Comparison of ENCODE assay signal across 8 cellular contexts in the genomic region with DNA sequence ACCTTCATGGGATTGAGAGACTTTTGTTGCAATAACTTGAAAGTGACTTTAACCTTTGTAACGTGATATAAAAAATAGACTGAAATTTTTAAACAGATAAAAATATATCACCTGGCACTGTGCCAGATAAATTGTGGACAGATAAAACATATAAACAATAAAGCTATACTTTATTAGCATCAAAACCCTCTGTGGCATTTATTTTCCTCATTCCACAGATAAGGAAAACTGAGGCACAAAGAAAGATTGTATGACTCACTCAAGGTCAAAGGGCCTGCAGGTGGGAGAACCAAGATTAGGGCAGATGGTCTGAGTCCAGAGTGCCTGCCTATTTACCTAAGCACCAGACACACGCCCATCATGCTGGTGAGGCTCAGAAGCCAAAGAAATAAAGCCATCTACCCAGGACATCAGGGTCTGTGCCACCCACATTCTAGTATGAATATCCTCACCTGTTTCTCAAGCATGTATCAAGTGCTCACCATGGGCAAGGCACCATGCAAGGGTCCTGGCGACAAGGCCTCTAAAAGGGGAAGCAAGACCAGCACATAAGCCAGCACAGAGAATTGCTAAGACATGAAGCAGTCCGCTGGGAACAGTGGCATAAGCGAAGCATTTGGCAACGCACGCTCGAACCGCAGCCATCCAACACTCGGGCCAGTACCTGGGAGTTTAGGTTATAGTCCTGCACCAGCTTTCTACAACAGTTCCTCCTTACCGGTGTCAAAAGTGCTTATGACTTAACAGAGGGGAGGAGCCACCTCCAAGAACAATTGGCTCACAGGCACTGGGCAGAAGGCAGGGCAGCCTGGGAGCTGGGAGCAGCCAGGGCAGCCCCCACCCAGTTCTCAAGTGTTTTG. TPM values are rescaled to one million over a fixed set of nuclear protein-coding genes. Genes with fewer than 3 reads are reported as not detected.
DNase-seq lines count a peak whose midpoint lies in the region; ATAC-seq, FAIRE-seq and TF ChIP-seq lines count a peak whose summit lies in the region.

No MANE protein-coding gene starts in this region.

- peaks cover 98% of the 10 kb centered on the region for H3K36me3 Mint-ChIP-seq in stimulated activated effector memory CD8-positive, alpha-beta T cell treated with anti-CD3 and anti-CD28 coated beads, Interleukin-12 subunit alpha, Interleukin-12 subunit beta, amount 100 ng/mL, for 72 hours

- H3K4me1 ChIP-seq in adrenal gland (replicated peaks in 1 of 2) = peaks cover 79 to 100% of the 10 kb centered on the region in 2 donors

- DNase-seq in GM12892 (ENCODE audit: insufficient read length) (no peak), NCI-H446 treated with DMSO at 0.1 percent for 48 hours (lab: John Stamatoyannopoulos, UW) (peak; percentile 59), adrenal gland (peak in 6 of 7 donors; percentile 43 to 74 (median 64)), amniotic stem cell (lab: John Stamatoyannopoulos, UW) (no peak), activated gamma-delta T cell treated with Interleukin-2 at 50 U/mL for 16 hours (no peak)
- no peak for DNase-seq in stimulated activated effector memory CD8-positive, alpha-beta T cell treated with anti-CD3 and anti-CD28 coated beads, Interleukin-12 subunit alpha, Interleukin-12 subunit beta, amount 100 ng/mL, for 72 hours (ENCODE audit: low spot score in 2 of 2)

- H3K27me3 ChIP-seq in adrenal gland = no peaks in the 10 kb centered on the region

- H3K9me3 Mint-ChIP-seq in stimulated activated effector memory CD8-positive, alpha-beta T cell treated with anti-CD3 and anti-CD28 coated beads, Interleukin-12 subunit alpha, Interleukin-12 subunit beta, amount 100 ng/mL, for 72 hours = no peaks in the 10 kb centered on the region

- H3K27ac Mint-ChIP-seq in stimulated activated effector memory CD8-positive, alpha-beta T cell treated with anti-CD3 and anti-CD28 coated beads, Interleukin-12 subunit alpha, Interleukin-12 subunit beta, amount 100 ng/mL, for 72 hours = peak overlapping the region; percentile 92

- no peaks in the 10 kb centered on the region for H3K36me3 ChIP-seq in adrenal gland (replicated peaks in 1 of 2)

- FAIRE-seq in GM12892 (lab: Jason Lieb, UNC) = peak; percentile 76
- FAIRE-seq in islet of Langerhans (lab: Jason Lieb, UNC) = peak; percentile 36

- no peak overlapping the region for H3K4me3 ChIP-seq in adrenal gland

- 31 to 54% (median 34%) methylated on average over 10 to 11 of the region's 11 CpGs for WGBS in adrenal gland, 4 donors

- intact Hi-C loops in adrenal gland (cut with DNase I) = loop anchor here in 1 of 2 donors (10.0 kb wide), 1 partner anchor 95 kb away; no protein-coding TSS in a partner anchor

- H3K9me3 ChIP-seq in adrenal gland (replicated peaks in 1 of 3) = no peaks in the 10 kb centered on the region

- ATAC-seq in stimulated activated effector memory CD8-positive, alpha-beta T cell treated with anti-CD3 and anti-CD28 coated beads, Interleukin-12 subunit alpha, Interleukin-12 subunit beta, amount 100 ng/mL, for 72 hours = peak; percentile 55
- no peak for ATAC-seq in HG03565 (IDR thresholded peaks at IDR 0.05; ENCODE audit: unreplicated experiment)

- peak overlapping the region; percentile 99 for H3K4me3 Mint-ChIP-seq in stimulated activated effector memory CD8-positive, alpha-beta T cell treated with anti-CD3 and anti-CD28 coated beads, Interleukin-12 subunit alpha, Interleukin-12 subunit beta, amount 100 ng/mL, for 72 hours

- no peak for TF ChIP-seq POLR2A in GM12892 (IDR thresholded peaks at IDR 0.05; ENCODE audit: low read depth, low read length)
- TF ChIP-seq POLR2A in adrenal gland (IDR thresholded peaks at IDR 0.05) = peak in 1 of 2 donors; percentile 34

- H3K4me1 Mint-ChIP-seq in stimulated activated effector memory CD8-positive, alpha-beta T cell treated with anti-CD3 and anti-CD28 coated beads, Interleukin-12 subunit alpha, Interleukin-12 subunit beta, amount 100 ng/mL, for 72 hours = peaks cover 96% of the 10 kb centered on the region

- TF ChIP-seq CTCF in adrenal gland (IDR thresholded peaks at IDR 0.05) = no peak

- H3K27ac ChIP-seq in adrenal gland = peak overlapping the region; percentile 44 to 90 (median 79)

RNA-seq across cellular contexts. Expression of gene MYH9, which starts 17.6 kb away (rescaled TPM):
- 155 TPM for polyA plus RNA-seq in GM12892 (2012; ENCODE audit: missing spikeins)
- 100 to 1,000 TPM; 294 to 427 (median 369) TPM for total RNA-seq in adrenal gland
- 100 to 1,000 TPM in 2 of 3 donors, 10 to 100 TPM in 1; 96.2 to 164 (median 133) TPM for polyA plus RNA-seq in adrenal gland

Comparison
In these comparisons a context has a peak if more than half of its experiments do, and no peak if none do; other contexts are left out.
1. DNase-seq: peak in NCI-H446 treated with DMSO at 0.1 percent for 48 hours (single experiment) and adrenal gland (6 of 7); none in GM12892 (single experiment), stimulated activated effector memory CD8-positive, alpha-beta T cell treated with anti-CD3 and anti-CD28 coated beads, Interleukin-12 subunit alpha, Interleukin-12 subunit beta, amount 100 ng/mL, for 72 hours (0 of 2), amniotic stem cell (single experiment) and activated gamma-delta T cell treated with Interleukin-2 at 50 U/mL for 16 hours (single experiment).